Comparison of ENCODE assay signal across 21 cellular contexts in genomic region chr10:131279516-131279915, GRCh38. TPM values are rescaled to one million over a fixed set of nuclear protein-coding genes. Genes with fewer than 3 reads are reported as not detected.
DNase-seq lines count a peak whose midpoint lies in the region; ATAC-seq and TF ChIP-seq lines count a peak whose summit lies in the region.
"Had no signal": no experiment of that assay in that cellular context is flagged by ENCODE, and none has a peak within 500 bp of the region (broad histone marks: within the 10 kb centered on the region; RNA-seq: fewer than 3 reads in every experiment).

No MANE protein-coding gene starts in this region.

- H3K14ac ChIP-seq in trophoblast cell (ENCODE audit: low read length) = no peak overlapping the region

- no peak overlapping the region for H2AK5ac ChIP-seq in trophoblast cell (ENCODE audit: low read length)

- ATAC-seq in HG03025 (IDR thresholded peaks at IDR 0.05; ENCODE audit: low FRiP score, unreplicated experiment) = no peak
- ATAC-seq in stimulated activated memory B cell treated with anti-CD40 and anti-IgM and Interleukin-4, amounts not matched to agents 10 μg/mL and 1 μg/mL and 100 μg/mL, for 72 hours = no peak
- ATAC-seq in stimulated activated effector memory CD8-positive, alpha-beta T cell treated with anti-CD3 and anti-CD28 coated beads, Interleukin-12 subunit alpha, Interleukin-12 subunit beta, amount 100 ng/mL, for 72 hours = no peak
- ATAC-seq: A549, HCT116 had no signal

- H3K4me2 ChIP-seq in trophoblast cell (ENCODE audit: low read length) = peak overlapping the region; percentile 11
- H3K4me2 ChIP-seq: A549 had no signal

- CTCF ChIA-PET in GM10248 (lab: Yijun Ruan, JAX) = no interaction called here

- H3K4me3 ChIP-seq in HUES64 (ENCODE audit: low read length) (no peak overlapping the region), trophoblast cell (ENCODE audit: low read depth, low read length) (no peak overlapping the region)
- H3K4me3 ChIP-seq: A549 had no signal

- no peak overlapping the region for H3K4ac ChIP-seq in trophoblast cell (ENCODE audit: low read depth, low read length)

- H2BK120ac ChIP-seq in trophoblast cell (ENCODE audit: insufficient read depth, low read length, poor library complexity) = no peak overlapping the region

- no peaks in the 10 kb centered on the region for H3K36me3 Mint-ChIP-seq in stimulated activated memory B cell treated with anti-CD40 and anti-IgM and Interleukin-4, amounts not matched to agents 10 μg/mL and 1 μg/mL and 100 μg/mL, for 72 hours
- no peaks in the 10 kb centered on the region for H3K36me3 Mint-ChIP-seq in stimulated activated effector memory CD8-positive, alpha-beta T cell treated with anti-CD3 and anti-CD28 coated beads, Interleukin-12 subunit alpha, Interleukin-12 subunit beta, amount 100 ng/mL, for 72 hours
- H3K36me3 Mint-ChIP-seq: CD4-positive, alpha-beta memory T cell had no signal

- no peak overlapping the region for H4K91ac ChIP-seq in trophoblast cell (ENCODE audit: low read depth, low read length)

- H3K27ac ChIP-seq in HUES64 (ENCODE audit: low read depth, low read length) = peak overlapping the region; percentile 5; the same call in 1 of the 2 replicates
- no peak overlapping the region for H3K27ac ChIP-seq in trophoblast cell (ENCODE audit: low read depth, low read length)
- H3K27ac ChIP-seq: A549 had no signal

- no peaks in the 10 kb centered on the region for H3K27me3 Mint-ChIP-seq in stimulated activated memory B cell treated with anti-CD40 and anti-IgM and Interleukin-4, amounts not matched to agents 10 μg/mL and 1 μg/mL and 100 μg/mL, for 72 hours
- H3K27me3 Mint-ChIP-seq: CD4-positive, alpha-beta memory T cell had no signal

- POLR2A ChIA-PET in GM10248 (lab: Yijun Ruan, JAX) = no interaction called here

- DNase-seq in GM10248 (ENCODE audit: extremely low spot score) (peak; percentile 10), trophoblast cell (no peak)
- no peak for DNase-seq in stimulated activated effector memory CD8-positive, alpha-beta T cell treated with anti-CD3 and anti-CD28 coated beads, Interleukin-12 subunit alpha, Interleukin-12 subunit beta, amount 100 ng/mL, for 72 hours (ENCODE audit: low spot score in 2 of 2)
- DNase-seq: 8988T; ACHN; AML-193; BE2C; C1 segment of cervical spinal cord; Calu3; CD4-positive, alpha-beta memory T cell; COR-L47; DMS53; DMS79 treated with DMSO at 0.1 percent for 48 hours; GF-D8; GOT3; H9 had no signal

- no peak overlapping the region for H2BK12ac ChIP-seq in trophoblast cell (ENCODE audit: low read length)

- no peak for TF ChIP-seq CTCF in GM10248 (IDR thresholded peaks at IDR 0.05; ENCODE audit: control extremely low read depth, extremely low read depth, low read depth, missing control alignments)

- H3K9ac ChIP-seq in HUES64 (ENCODE audit: low read depth, low read length) (no peak overlapping the region), trophoblast cell (ENCODE audit: low read length) (no peak overlapping the region)

- H3K79me1 ChIP-seq in trophoblast cell (ENCODE audit: low read length) = no peaks in the 10 kb centered on the region

- H3K4me1 ChIP-seq in HUES64 (ENCODE audit: insufficient read depth, low read length) (0 out of 2 replicates have a peak, but pooled peaks cover 7% of the 10 kb centered on the region), trophoblast cell (ENCODE audit: control insufficient read depth in 1 of 2, insufficient read depth in 2 of 2, low read length in 2 of 2) (peaks cover 3 to 10% of the 10 kb centered on the region in 2 experiments)
- H3K4me1 ChIP-seq: A549, BE2C had no signal

- H3K27me3 ChIP-seq in HUES64 (ENCODE audit: insufficient read depth, low read length) = no peaks in the 10 kb centered on the region
- no peaks in the 10 kb centered on the region for H3K27me3 ChIP-seq in trophoblast cell (ENCODE audit: insufficient read depth, low read length)
- H3K27me3 ChIP-seq: BE2C had no signal

- H3K9me3 Mint-ChIP-seq in stimulated activated memory B cell treated with anti-CD40 and anti-IgM and Interleukin-4, amounts not matched to agents 10 μg/mL and 1 μg/mL and 100 μg/mL, for 72 hours = no peaks in the 10 kb centered on the region
- H3K9me3 Mint-ChIP-seq in stimulated activated effector memory CD8-positive, alpha-beta T cell treated with anti-CD3 and anti-CD28 coated beads, Interleukin-12 subunit alpha, Interleukin-12 subunit beta, amount 100 ng/mL, for 72 hours = peaks cover 4% of the 10 kb centered on the region
- H3K9me3 Mint-ChIP-seq: H9 had no signal

- no peak overlapping the region for H2BK5ac ChIP-seq in trophoblast cell (ENCODE audit: low read depth, low read length, poor library complexity)

- no peak overlapping the region for H3K23ac ChIP-seq in trophoblast cell (ENCODE audit: low read length)

- no peak overlapping the region for H3K18ac ChIP-seq in trophoblast cell (ENCODE audit: low read length)

- H3K4me1 Mint-ChIP-seq in stimulated activated memory B cell treated with anti-CD40 and anti-IgM and Interleukin-4, amounts not matched to agents 10 μg/mL and 1 μg/mL and 100 μg/mL, for 72 hours = no peaks in the 10 kb centered on the region
- no peaks in the 10 kb centered on the region for H3K4me1 Mint-ChIP-seq in stimulated activated effector memory CD8-positive, alpha-beta T cell treated with anti-CD3 and anti-CD28 coated beads, Interleukin-12 subunit alpha, Interleukin-12 subunit beta, amount 100 ng/mL, for 72 hours
- H3K4me1 Mint-ChIP-seq: CD4-positive, alpha-beta memory T cell had no signal

- H3K4me3 Mint-ChIP-seq in stimulated activated memory B cell treated with anti-CD40 and anti-IgM and Interleukin-4, amounts not matched to agents 10 μg/mL and 1 μg/mL and 100 μg/mL, for 72 hours = no peak overlapping the region
- no peak overlapping the region for H3K4me3 Mint-ChIP-seq in stimulated activated effector memory CD8-positive, alpha-beta T cell treated with anti-CD3 and anti-CD28 coated beads, Interleukin-12 subunit alpha, Interleukin-12 subunit beta, amount 100 ng/mL, for 72 hours
- H3K4me3 Mint-ChIP-seq: CD4-positive, alpha-beta memory T cell; H9 had no signal

- WGBS in HUES64 = 93% methylated on average over 9 of the region's 9 CpGs
- WGBS in trophoblast cell (ENCODE audit: extremely low coverage, insufficient coverage, insufficient read length) = no CpG with 5 or more reads among the region's 9 CpGs

- no peak overlapping the region for H4K8ac ChIP-seq in trophoblast cell (ENCODE audit: low read depth, low read length)

- H3K36me3 ChIP-seq in HUES64 (ENCODE audit: insufficient read depth, low read length) (no peaks in the 10 kb centered on the region), trophoblast cell (ENCODE audit: control insufficient read depth in 1 of 2, insufficient read depth in 2 of 2, low read length in 2 of 2) (peaks cover 0 to 2% of the 10 kb centered on the region in 2 experiments)
- H3K36me3 ChIP-seq: BE2C had no signal

- H3K9me3 ChIP-seq in HUES64 (ENCODE audit: insufficient read depth, low read depth, low read length) (no peaks in the 10 kb centered on the region), trophoblast cell (ENCODE audit: insufficient read depth, low read depth, low read length) (no peaks in the 10 kb centered on the region)
- H3K9me3 ChIP-seq: A549, BE2C had no signal

- no peak overlapping the region for H4K12ac ChIP-seq in trophoblast cell (ENCODE audit: low read depth, low read length)

- H2AFZ ChIP-seq in trophoblast cell (ENCODE audit: insufficient read depth, low read length, poor library complexity) = no peak overlapping the region

- no peaks in the 10 kb centered on the region for H3K79me2 ChIP-seq in trophoblast cell (ENCODE audit: control insufficient read depth, insufficient read depth, low read length, poor library complexity)

- H3K27ac Mint-ChIP-seq in stimulated activated memory B cell treated with anti-CD40 and anti-IgM and Interleukin-4, amounts not matched to agents 10 μg/mL and 1 μg/mL and 100 μg/mL, for 72 hours = no peak overlapping the region
- no peak overlapping the region for H3K27ac Mint-ChIP-seq in stimulated activated effector memory CD8-positive, alpha-beta T cell treated with anti-CD3 and anti-CD28 coated beads, Interleukin-12 subunit alpha, Interleukin-12 subunit beta, amount 100 ng/mL, for 72 hours
- H3K27ac Mint-ChIP-seq: CD4-positive, alpha-beta memory T cell had no signal

RNA-seq across cellular contexts. Expression of gene TCERG1L, which starts 32.0 kb away (rescaled TPM):
- 4.0 TPM for polyA plus RNA-seq in HUES64 (2013, experiment 1 of 2)
- 4.6 TPM for polyA plus RNA-seq in HUES64 (2013, experiment 2 of 2)
- 6.7 and 7.8 TPM in 2 replicates for polyA plus RNA-seq in trophoblast cell (2013)
- polyA plus RNA-seq: A549; CD4-positive, alpha-beta memory T cell had no signal
